ENCODE assay signal across 1 cellular context in the genomic region with DNA sequence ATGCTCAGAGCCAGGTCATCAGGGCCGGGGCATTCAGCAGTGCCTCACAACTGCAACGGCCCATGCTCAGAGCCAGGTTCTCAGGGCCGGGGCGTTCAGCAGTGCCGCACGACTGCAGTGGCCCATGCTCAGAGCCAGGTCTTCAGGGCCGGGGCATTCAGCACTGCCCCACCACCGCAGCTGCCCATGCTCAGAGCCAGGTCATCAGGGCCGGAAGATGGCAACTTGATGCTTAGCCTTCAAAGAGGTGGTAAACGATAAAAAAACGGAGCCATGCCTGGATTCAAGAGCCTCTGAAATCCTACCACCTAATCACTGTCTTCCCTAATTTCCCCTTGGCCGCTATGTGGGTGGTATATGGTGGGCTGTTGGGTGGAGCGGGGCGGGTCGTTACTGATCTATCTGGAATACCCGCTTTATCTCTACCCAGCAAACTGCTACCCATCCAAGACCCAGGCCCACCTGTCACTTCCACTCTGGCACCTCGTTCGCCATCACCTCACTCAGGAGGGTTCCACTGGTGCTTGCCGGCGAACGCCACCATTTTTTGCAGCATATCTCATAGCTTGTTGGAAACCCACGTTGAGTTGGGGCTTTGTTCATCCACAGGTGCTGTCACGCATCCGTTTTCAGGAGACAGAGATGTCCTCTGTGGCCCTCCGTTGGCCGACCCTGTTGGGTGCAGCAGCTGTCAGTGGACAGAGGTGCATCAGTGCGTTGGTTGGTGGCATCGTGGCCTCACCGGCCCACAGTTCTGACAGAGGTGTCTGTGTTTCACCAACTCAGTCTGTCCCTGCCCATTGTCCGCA.
TF ChIP-seq lines count a peak whose summit lies in the region.

No MANE protein-coding gene starts in this region.

TF ChIP-seq in IMR-90, 13 proteins besides CTCF, POLR2A, EP300 and RAD21:
- TF ChIP-seq BHLHE40 (IDR thresholded peaks at IDR 0.05; ENCODE audit: low read depth, low read length) (no peak), CEBPB (IDR thresholded peaks at IDR 0.05; ENCODE audit: low read depth, low read length) (no peak)
TF ChIP-seq in IMR-90: peak in this region for 0.
